ENCODE assay signal across 1 cellular context in genomic region chr4:186485621-186486062, GRCh38.
TF ChIP-seq lines count a peak whose summit lies in the region.

No MANE protein-coding gene starts in this region.

TF ChIP-seq in IMR-90, 13 proteins besides CTCF, POLR2A, EP300 and RAD21 (continued from another document):
- no peak for TF ChIP-seq NFE2L2 (IDR thresholded peaks at IDR 0.05; ENCODE audit: low read depth, low read length)
- no peak for TF ChIP-seq MXI1 (IDR thresholded peaks at IDR 0.05; ENCODE audit: borderline replicate concordance, low read depth, low read length)
- no peak for TF ChIP-seq FOS (IDR thresholded peaks at IDR 0.05; ENCODE audit: low read depth, low read length)
- TF ChIP-seq USF2 (IDR thresholded peaks at IDR 0.05; ENCODE audit: low read depth, low read length): no peak
- no peak for TF ChIP-seq RCOR1 (IDR thresholded peaks at IDR 0.05; ENCODE audit: insufficient replicate concordance, low read length)
- TF ChIP-seq CEBPB (IDR thresholded peaks at IDR 0.05; ENCODE audit: low read depth, low read length): no peak
